ENCODE assay signal across 1 cellular context in genomic region chr9:127755558-127756060, GRCh38.
TF ChIP-seq lines count a peak whose summit lies in the region.

No MANE protein-coding gene starts in this region.

TF ChIP-seq in A549, 52 proteins besides CTCF, POLR2A, EP300 and RAD21 (continued from another document):
- TF ChIP-seq, protein P1, sequence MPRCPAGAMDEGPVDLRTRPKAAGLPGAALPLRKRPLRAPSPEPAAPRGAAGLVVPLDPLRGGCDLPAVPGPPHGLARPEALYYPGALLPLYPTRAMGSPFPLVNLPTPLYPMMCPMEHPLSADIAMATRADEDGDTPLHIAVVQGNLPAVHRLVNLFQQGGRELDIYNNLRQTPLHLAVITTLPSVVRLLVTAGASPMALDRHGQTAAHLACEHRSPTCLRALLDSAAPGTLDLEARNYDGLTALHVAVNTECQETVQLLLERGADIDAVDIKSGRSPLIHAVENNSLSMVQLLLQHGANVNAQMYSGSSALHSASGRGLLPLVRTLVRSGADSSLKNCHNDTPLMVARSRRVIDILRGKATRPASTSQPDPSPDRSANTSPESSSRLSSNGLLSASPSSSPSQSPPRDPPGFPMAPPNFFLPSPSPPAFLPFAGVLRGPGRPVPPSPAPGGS (IDR thresholded peaks at IDR 0.05), result no peak
TF ChIP-seq in A549: peak in this region for 0.
